ENCODE assay signal across 8 cellular contexts in genomic region chr7:2451171-2452073, GRCh38.
A peak's percentile ranks its signal among the peaks of the same experiment; 100 is the strongest.
DNase-seq lines count a peak whose midpoint lies in the region; ATAC-seq and TF ChIP-seq lines count a peak whose summit lies in the region.

No MANE protein-coding gene starts in this region.

- in situ Hi-C loops in T47D (cut with HindIII; ENCODE audit: low pct_unique_long_range_greater_than_20kb, low sequenced_read_pairs): no loop called here

- TF ChIP-seq CTCF in GM12865 (IDR thresholded peaks at IDR 0.05; ENCODE audit: insufficient read depth, low read depth, low read length, missing control alignments) (peak; percentile 78), WI38 (IDR thresholded peaks at IDR 0.05; ENCODE audit: low read depth, low read length) (peak; percentile 84)

- DNase-seq in GM12865 (ENCODE audit: low read depth) (peak; percentile 75), NCI-H2029 treated with DMSO at 0.1 percent for 48 hours (lab: John Stamatoyannopoulos, UW) (peak; percentile 61), T47D (ENCODE audit: low read depth in 1 of 2, low spot score in 1 of 2) (peak; percentile 84 to 90), inferior parietal cortex (ENCODE audit: extremely low spot score) (peak; percentile 72), NCI-H1048 (lab: John Stamatoyannopoulos, UW) (no peak)
- peak; percentile 64 to 84 for DNase-seq in stimulated activated CD4-positive, alpha-beta T cell treated with anti-CD3 and anti-CD28 coated beads, Interleukin-12 subunit alpha, Interleukin-12 subunit beta, amount 100 ng/mL, for 24 hours (ENCODE audit: low read depth in 2 of 2)

- H3K4me3 ChIP-seq in GM12865 (ENCODE audit: low read depth, low read length) (no peak overlapping the region), WI38 (ENCODE audit: low read depth, low read length) (no peak overlapping the region)

- ATAC-seq in HG02642 (IDR thresholded peaks at IDR 0.05; ENCODE audit: poor library complexity, unreplicated experiment): peak; percentile 82
